16 cellular contexts compared by ENCODE assay signal in the genomic region with DNA sequence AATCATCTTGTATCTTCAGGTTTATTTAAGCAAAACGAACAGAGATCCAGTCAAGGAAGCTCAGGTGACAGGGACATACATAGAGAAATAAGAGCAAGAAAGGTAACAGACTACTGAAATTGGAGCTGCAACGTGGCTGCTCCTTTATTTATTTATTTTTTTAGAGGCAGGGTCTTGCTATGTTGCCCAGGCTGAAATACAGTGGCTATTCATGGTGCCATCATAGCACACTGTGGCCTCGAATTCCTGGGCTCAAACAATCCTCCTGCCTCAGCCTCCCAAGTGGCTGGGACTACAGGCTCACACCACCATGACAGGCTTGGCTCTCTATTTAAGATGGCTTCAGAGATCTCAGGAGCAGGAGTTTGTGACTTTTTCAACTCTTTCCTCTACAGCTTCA. TPM values are rescaled to one million over a fixed set of nuclear protein-coding genes. Genes with fewer than 3 reads are reported as not detected.
DNase-seq lines count a peak whose midpoint lies in the region; ATAC-seq and TF ChIP-seq lines count a peak whose summit lies in the region.
"Had no signal": no experiment of that assay in that cellular context is flagged by ENCODE, and none has a peak within 500 bp of the region (broad histone marks: within the 10 kb centered on the region; RNA-seq: fewer than 3 reads in every experiment).

No MANE protein-coding gene starts in this region.

- H3K27ac Mint-ChIP-seq in Caco-2 (ENCODE audit: unreplicated experiment) = peak overlapping the region; percentile 73
- no peak overlapping the region for H3K27ac Mint-ChIP-seq in endodermal cell
- H3K27ac Mint-ChIP-seq: B cell; CD4-positive, alpha-beta T cell had no signal

- H3K4me1 Mint-ChIP-seq in Caco-2 (ENCODE audit: low read depth, unreplicated experiment) (peaks cover 25% of the 10 kb centered on the region), endodermal cell (peaks cover 30% of the 10 kb centered on the region)
- H3K4me1 Mint-ChIP-seq: B cell had no signal

- TF ChIP-seq CTCF in Caco-2 (IDR thresholded peaks at IDR 0.05; ENCODE audit: insufficient read depth in 1 of 2, low read depth in 1 of 2, low read length in 1 of 2, severe bottlenecking in 1 of 2, unreplicated experiment in 1 of 2) = no peak
- no peak for TF ChIP-seq CTCF in OCI-LY3 (IDR thresholded peaks at IDR 0.05; ENCODE audit: low read depth, low read length)
- no peak for TF ChIP-seq CTCF in endodermal cell (conservative IDR thresholded peaks at IDR 0.05)
- TF ChIP-seq CTCF in neural cell (IDR thresholded peaks at IDR 0.05; ENCODE audit: poor library complexity, severe bottlenecking) = no peak

- WGBS in endodermal cell (ENCODE audit: insufficient coverage in 1 of 2, insufficient read length in 1 of 2), 2 experiments = 87 to 93% methylated on average over 3 of the region's 3 CpGs

- POLR2A ChIA-PET in Caco-2 (lab: Charles Lee) = no interaction called here

- no peak overlapping the region for H3K4me3 Mint-ChIP-seq in Caco-2 (ENCODE audit: unreplicated experiment)
- H3K4me3 Mint-ChIP-seq in endodermal cell = no peak overlapping the region
- H3K4me3 Mint-ChIP-seq: B cell; CD4-positive, alpha-beta T cell had no signal

- H3K36me3 Mint-ChIP-seq in Caco-2 (ENCODE audit: insufficient read depth, unreplicated experiment) = no peaks in the 10 kb centered on the region
- no peaks in the 10 kb centered on the region for H3K36me3 Mint-ChIP-seq in endodermal cell (ENCODE audit: low read depth)

- peaks cover 37% of the 10 kb centered on the region for H3K4me1 ChIP-seq in Caco-2
- peaks cover 8% of the 10 kb centered on the region for H3K4me1 ChIP-seq in OCI-LY3 (ENCODE audit: low read length)
- peaks cover 6% of the 10 kb centered on the region for H3K4me1 ChIP-seq in endodermal cell (ENCODE audit: control insufficient read depth, insufficient read depth, low read length)

- no peaks in the 10 kb centered on the region for H3K9me3 ChIP-seq in Caco-2
- no peaks in the 10 kb centered on the region for H3K9me3 ChIP-seq in OCI-LY3 (ENCODE audit: insufficient read depth, low read length)
- no peaks in the 10 kb centered on the region for H3K9me3 ChIP-seq in endodermal cell (ENCODE audit: control insufficient read depth, low read length)
- no peaks in the 10 kb centered on the region for H3K9me3 ChIP-seq in neural cell (ENCODE audit: low read length)
- H3K9me3 ChIP-seq: HAP-1 had no signal

- H3K9me2 ChIP-seq in neural cell (ENCODE audit: insufficient read depth, low read length) = no peaks in the 10 kb centered on the region

- H3K9ac ChIP-seq in OCI-LY3 (ENCODE audit: low read length) = no peak overlapping the region
- H3K9ac ChIP-seq in endodermal cell (ENCODE audit: extremely low read depth, low read length, poor library complexity, severe bottlenecking) = no peak overlapping the region
- H3K9ac ChIP-seq in neural cell (ENCODE audit: low read length) = no peak overlapping the region

- no peak for TF ChIP-seq RAD21 in neural cell (conservative IDR thresholded peaks at IDR 0.05)

- H3K27ac ChIP-seq in OCI-LY3 (ENCODE audit: low read length) = no peak overlapping the region
- peak overlapping the region; percentile 84 for H3K27ac ChIP-seq in endodermal cell (ENCODE audit: low read depth, low read length)
- peak overlapping the region; percentile 62 for H3K27ac ChIP-seq in neural cell (ENCODE audit: low read length)
- H3K27ac ChIP-seq: HL-60 had no signal

- DNase-seq in Caco-2 = no peak
- DNase-seq in endodermal cell = no peak
- no peak for DNase-seq in cerebellar cortex (ENCODE audit: low spot score)
- no peak for DNase-seq in SHP77 (lab: John Stamatoyannopoulos, UW)
- DNase-seq: ACHN; C1 segment of cervical spinal cord; CD4-positive, alpha-beta T cell; GF-D8; HFFc6 had no signal

- H3K27me3 ChIP-seq in Caco-2 (replicated peaks; ENCODE audit: control insufficient read depth, insufficient read depth, low read length) (no peaks in the 10 kb centered on the region), OCI-LY3 (ENCODE audit: low read depth, low read length) (peaks cover 40% of the 10 kb centered on the region), endodermal cell (ENCODE audit: control insufficient read depth, insufficient read depth, low read length, poor library complexity, severe bottlenecking) (peaks cover 22% of the 10 kb centered on the region), neural cell (ENCODE audit: insufficient read depth, low read depth, low read length) (no peaks in the 10 kb centered on the region)

- peak overlapping the region; percentile 46 for H3K4me2 ChIP-seq in OCI-LY3 (ENCODE audit: low read length)
- no peak overlapping the region for H3K4me2 ChIP-seq in neural cell (ENCODE audit: low read length)

- H3K4me3 ChIP-seq in Caco-2 (ENCODE audit: low read depth, low read length) = no peak overlapping the region
- H3K4me3 ChIP-seq in OCI-LY3 (ENCODE audit: low read length) = no peak overlapping the region
- H3K4me3 ChIP-seq in endodermal cell (ENCODE audit: low read length) = no peak overlapping the region
- no peak overlapping the region for H3K4me3 ChIP-seq in neural cell (ENCODE audit: low read length)
- H3K4me3 ChIP-seq: HAP-1 had no signal

- H3K9me3 Mint-ChIP-seq in Caco-2 (ENCODE audit: unreplicated experiment) (no peaks in the 10 kb centered on the region), endodermal cell (no peaks in the 10 kb centered on the region)
- H3K9me3 Mint-ChIP-seq: CD4-positive, alpha-beta T cell; HFFc6 had no signal

- H3K27me3 Mint-ChIP-seq in Caco-2 (ENCODE audit: insufficient read depth, unreplicated experiment) = no peaks in the 10 kb centered on the region
- peaks cover 7% of the 10 kb centered on the region for H3K27me3 Mint-ChIP-seq in endodermal cell (ENCODE audit: insufficient read depth)

- no peak for TF ChIP-seq EP300 in neural cell (conservative IDR thresholded peaks at IDR 0.05; ENCODE audit: poor library complexity, severe bottlenecking)

- intact Hi-C loops in Caco-2 (cut with micrococcal nuclease; ENCODE audit: unreplicated experiment) = loop anchor here (2.0 to 10.0 kb wide), 2 partner anchors 216 to 464 kb away; partner anchors contain the start of genes PPP1R9A and SGCE

- H3K79me2 ChIP-seq in OCI-LY3 (ENCODE audit: low read length) (no peaks in the 10 kb centered on the region), neural cell (replicated peaks; ENCODE audit: insufficient read depth, low read length) (no peaks in the 10 kb centered on the region)

- H3K36me3 ChIP-seq in Caco-2 (ENCODE audit: control insufficient read depth, insufficient read depth, low read length) (no peaks in the 10 kb centered on the region), OCI-LY3 (replicated peaks; ENCODE audit: low read depth, low read length) (no peaks in the 10 kb centered on the region), endodermal cell (ENCODE audit: control insufficient read depth, insufficient read depth, low read length) (no peaks in the 10 kb centered on the region), neural cell (ENCODE audit: insufficient read depth, low read length) (no peaks in the 10 kb centered on the region)
- H3K36me3 ChIP-seq: HAP-1 had no signal

- H2AFZ ChIP-seq in OCI-LY3 (ENCODE audit: low read depth, low read length) = no peak overlapping the region
- H2AFZ ChIP-seq in neural cell (ENCODE audit: low read depth, low read length) = no peak overlapping the region

- CTCF ChIA-PET in Caco-2 (lab: Charles Lee) = no interaction called here

- H4K20me1 ChIP-seq in OCI-LY3 (ENCODE audit: insufficient read depth, low read length) = no peaks in the 10 kb centered on the region
- no peaks in the 10 kb centered on the region for H4K20me1 ChIP-seq in neural cell (ENCODE audit: insufficient read depth)

- ATAC-seq in HG03135 (IDR thresholded peaks at IDR 0.05; ENCODE audit: unreplicated experiment) (no peak), HG03460 (IDR thresholded peaks at IDR 0.05; ENCODE audit: unreplicated experiment) (no peak)

- H3F3A ChIP-seq in neural cell (ENCODE audit: insufficient read depth, low read length, poor library complexity, severe bottlenecking) = peaks cover 8% of the 10 kb centered on the region

- BruUV-seq in Caco-2 (replicated peaks; lab: Mats Ljungman, UMichigan) = no TSS peak

TF ChIP-seq in neural cell, 6 proteins besides CTCF, POLR2A, EP300 and RAD21:
- TF ChIP-seq MXI1 (conservative IDR thresholded peaks at IDR 0.05; ENCODE audit: poor library complexity, severe bottlenecking) (no peak), SMC3 (conservative IDR thresholded peaks at IDR 0.05; ENCODE audit: poor library complexity) (no peak), POLR2AphosphoS5 (IDR thresholded peaks at IDR 0.05) (no peak)

RNA-seq across cellular contexts. Expression of gene COL1A2, which starts 46.4 kb away (rescaled TPM):
- 2.6 and 6.7 TPM in 2 replicates for total RNA-seq in Caco-2 (2022)
- total RNA-seq in endodermal cell = 10 to 100 TPM; 42.2 to 99.7 TPM
- 251 TPM for polyA plus RNA-seq in endodermal cell (2013, experiment 1 of 2)
- polyA plus RNA-seq in endodermal cell (2013, experiment 2 of 2) = 245 TPM
- polyA plus RNA-seq in neural cell = 2.3 and 2.5 TPM in 2 replicates
- polyA minus RNA-seq in neural cell = 3.4 and 4.1 TPM in 2 replicates
